ENCODE assay signal across 22 cellular contexts in genomic region chr18:73737990-73738389, GRCh38.
DNase-seq lines count a peak whose midpoint lies in the region; ATAC-seq, FAIRE-seq and TF ChIP-seq lines count a peak whose summit lies in the region.
"Had no signal": no experiment of that assay in that cellular context is flagged by ENCODE, and none has a peak within 500 bp of the region (broad histone marks: within the 10 kb centered on the region; RNA-seq: fewer than 3 reads in every experiment).

No MANE protein-coding gene starts in this region.

- no peak for TF ChIP-seq RAD21 in HepG2 (CRISPR knock-in tag; IDR thresholded peaks at IDR 0.05)

- H4K20me1 ChIP-seq in HepG2 (ENCODE audit: insufficient read depth, low read length) = no peaks in the 10 kb centered on the region

- intact Hi-C loops in HepG2 (cut with micrococcal nuclease; ENCODE audit: unreplicated experiment) = no loop called here
- intact Hi-C loops in right lobe of liver (cut with DNase I) = no loop called here

- no TSS peak for BruUV-seq in HepG2 (replicated peaks; lab: Mats Ljungman, UMichigan)

- no peak overlapping the region for H3K4me2 ChIP-seq in HepG2 (ENCODE audit: low read depth, low read length)
- H3K4me2 ChIP-seq: A549 had no signal

- H3K4me3 ChIP-seq in HepG2 (replicated peaks in 1 of 3; ENCODE audit: insufficient read depth in 1 of 3, low read depth in 2 of 3, low read length in 3 of 3) = no peak overlapping the region
- H3K4me3 ChIP-seq in right lobe of liver = no peak overlapping the region
- H3K4me3 ChIP-seq: A549, GM12878, GM23248 had no signal

- TF ChIP-seq EP300 in HepG2 (IDR thresholded peaks at IDR 0.05; ENCODE audit: low read depth in 2 of 2, low read length in 2 of 2) (no peak), HepG2 (CRISPR knock-in tag; IDR thresholded peaks at IDR 0.05; ENCODE audit: borderline replicate concordance) (no peak)

- no peaks in the 10 kb centered on the region for H3K79me2 ChIP-seq in HepG2 (ENCODE audit: insufficient read depth, low read length)

- FAIRE-seq in HepG2 (lab: Jason Lieb, UNC) = no peak
- FAIRE-seq: A549, GM12878, GM19239, H1 had no signal

- H3K27ac ChIP-seq in HepG2 (ENCODE audit: extremely low read length, insufficient read depth, low read length) (no peak overlapping the region), right lobe of liver (no peak overlapping the region), epithelial cell of prostate (peak overlapping the region; percentile 25)
- H3K27ac ChIP-seq: A549, GM23248 had no signal

- H3K27me3 ChIP-seq in HepG2 (ENCODE audit: control insufficient read depth in 1 of 2, insufficient read depth in 2 of 2, low read length in 2 of 2) (no peaks in the 10 kb centered on the region), right lobe of liver (no peaks in the 10 kb centered on the region)

- CTCF ChIA-PET in HepG2 (lab: Yijun Ruan, JAX; ENCODE audit: low intra/inter-chr PET ratio, low total read pairs) = no interaction called here

- TF ChIP-seq POLR2A in HepG2 (IDR thresholded peaks at IDR 0.05; ENCODE audit: insufficient read depth in 1 of 2, low read depth in 2 of 2, low read length in 2 of 2) (no peak), right lobe of liver (IDR thresholded peaks at IDR 0.05) (no peak)

- POLR2A ChIA-PET in HepG2 (lab: Yijun Ruan, JAX) = no interaction called here

- in situ Hi-C loops in HepG2 (cut with HindIII; ENCODE audit: extremely low pct_ligation_motif_present, low pct_unique_long_range_greater_than_20kb) = no loop called here

- H3K36me3 ChIP-seq in HepG2 (replicated peaks in 1 of 2; ENCODE audit: control insufficient read depth in 1 of 2, insufficient read depth in 2 of 2, low read length in 2 of 2) = no peaks in the 10 kb centered on the region
- no peaks in the 10 kb centered on the region for H3K36me3 ChIP-seq in right lobe of liver

- H3K9me3 ChIP-seq in HepG2 (ENCODE audit: low read length) = no peaks in the 10 kb centered on the region
- H3K9me3 ChIP-seq in right lobe of liver = no peaks in the 10 kb centered on the region
- H3K9me3 ChIP-seq: A549 had no signal

- H2AFZ ChIP-seq in HepG2 (ENCODE audit: low read length) = no peak overlapping the region
- H2AFZ ChIP-seq: GM23248 had no signal

- TF ChIP-seq CTCF in HepG2 (CRISPR knock-in tag; IDR thresholded peaks at IDR 0.05) (no peak), right lobe of liver (IDR thresholded peaks at IDR 0.05) (no peak)

- H3K4me1 ChIP-seq in HepG2 (ENCODE audit: insufficient read depth, low read length) (no peaks in the 10 kb centered on the region), right lobe of liver (no peaks in the 10 kb centered on the region)
- H3K4me1 ChIP-seq: A549 had no signal

- DNase-seq in HepG2 (ENCODE audit: low spot score) = no peak
- no peak for DNase-seq in right lobe of liver
- DNase-seq in epithelial cell of prostate (ENCODE audit: low read depth, low spot score) = no peak
- peak; percentile 17 for DNase-seq in renal cortical epithelial cell (ENCODE audit: low read depth)
- DNase-seq in EL = no peak
- no peak for DNase-seq in NOMO-1 treated with dmso at 0.1 percent for 144 hours (lab: John Stamatoyannopoulos, UW; ENCODE audit: unreplicated experiment)
- DNase-seq: 8988T; ACHN; C1 segment of cervical spinal cord; Calu3; CD4-positive, alpha-beta memory T cell; COR-L47; DMS153; DND-41; GDM1; GM23248; H7; HCEC 1CT had no signal

- ATAC-seq in HepG2 (no peak), right lobe of liver (no peak)
- ATAC-seq: A549, GM12878 had no signal

- no peak overlapping the region for H3K9ac ChIP-seq in HepG2 (ENCODE audit: insufficient read depth, low read depth, low read length)
- H3K9ac ChIP-seq: GM23248 had no signal

TF ChIP-seq in HepG2, 621 proteins besides CTCF, POLR2A, EP300 and RAD21:
- TF ChIP-seq ARID3A (IDR thresholded peaks at IDR 0.05; ENCODE audit: low read depth, low read length) = no peak
- TF ChIP-seq, protein P1, sequence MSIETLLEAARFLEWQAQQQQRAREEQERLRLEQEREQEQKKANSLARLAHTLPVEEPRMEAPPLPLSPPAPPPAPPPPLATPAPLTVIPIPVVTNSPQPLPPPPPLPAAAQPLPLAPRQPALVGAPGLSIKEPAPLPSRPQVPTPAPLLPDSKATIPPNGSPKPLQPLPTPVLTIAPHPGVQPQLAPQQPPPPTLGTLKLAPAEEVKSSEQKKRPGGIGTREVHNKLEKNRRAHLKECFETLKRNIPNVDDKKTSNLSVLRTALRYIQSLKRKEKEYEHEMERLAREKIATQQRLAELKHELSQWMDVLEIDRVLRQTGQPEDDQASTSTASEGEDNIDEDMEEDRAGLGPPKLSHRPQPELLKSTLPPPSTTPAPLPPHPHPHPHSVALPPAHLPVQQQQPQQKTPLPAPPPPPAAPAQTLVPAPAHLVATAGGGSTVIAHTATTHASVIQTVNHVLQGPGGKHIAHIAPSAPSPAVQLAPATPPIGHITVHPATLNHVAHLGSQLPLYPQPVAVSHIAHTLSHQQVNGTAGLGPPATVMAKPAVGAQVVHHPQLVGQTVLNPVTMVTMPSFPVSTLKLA (IDR thresholded peaks at IDR 0.05) = peak; percentile 69
